ENCODE assay signal across 8 cellular contexts in genomic region chr3:52277071-52277964, GRCh38. TPM values are rescaled to one million over a fixed set of nuclear protein-coding genes. Genes with fewer than 3 reads are reported as not detected.
DNase-seq lines count a peak whose midpoint lies in the region.

No MANE protein-coding gene starts in this region.

- H3K18ac ChIP-seq in mesenchymal stem cell (ENCODE audit: low read depth in 1 of 2, low read length in 2 of 2), result peak overlapping the region; percentile 64 to 81

- no peak overlapping the region for H2BK12ac ChIP-seq in mesenchymal stem cell (ENCODE audit: low read length in 2 of 2)

- no peaks in the 10 kb centered on the region for H3K9me3 Mint-ChIP-seq in activated CD4-positive, alpha-beta memory T cell treated with anti-CD3 and anti-CD28 coated beads, Interleukin-2, amount 10 ng/mL, durations not matched to agents 7 days and 5 days

- H3K9me3 ChIP-seq in ectodermal cell (ENCODE audit: control insufficient read depth, low read length) (no peaks in the 10 kb centered on the region), mesenchymal stem cell (ENCODE audit: control insufficient read depth, low read length) (no peaks in the 10 kb centered on the region)

- H3K36me3 ChIP-seq in ectodermal cell (ENCODE audit: control insufficient read depth, insufficient read depth, low read length) (no peaks in the 10 kb centered on the region), mesenchymal stem cell (ENCODE audit: control insufficient read depth in 1 of 2, insufficient read depth in 2 of 2, low read depth in 1 of 2, low read length in 2 of 2) (peaks cover 12 to 13% of the 10 kb centered on the region in 2 experiments)

- peaks cover 62% of the 10 kb centered on the region for H3K4me1 Mint-ChIP-seq in activated CD4-positive, alpha-beta memory T cell treated with anti-CD3 and anti-CD28 coated beads, Interleukin-2, amount 10 ng/mL, durations not matched to agents 7 days and 5 days

- CTCF ChIA-PET in activated CD4-positive, alpha-beta memory T cell treated with anti-CD3 and anti-CD28 coated beads, Interleukin-2, amount 10 ng/mL, durations not matched to agents 7 days and 5 days (lab: Charles Lee), result interaction anchor here (0.7 to 5.0 kb wide), 15 partner anchors 10 to 65 kb away, joined by 3 to 59 read pairs (median 11); partner anchors contain the start of genes GLYCTK, PPM1M and TWF2

- H4K8ac ChIP-seq in mesenchymal stem cell (ENCODE audit: low read length), result no peak overlapping the region

- peak overlapping the region in 1 of 2 experiments; percentile 89 for H3K14ac ChIP-seq in mesenchymal stem cell (ENCODE audit: low read length in 2 of 2)

- H2AK5ac ChIP-seq in mesenchymal stem cell (ENCODE audit: low read length, severe bottlenecking), result no peak overlapping the region

- peak overlapping the region; percentile 98 for H3K27ac Mint-ChIP-seq in activated CD4-positive, alpha-beta memory T cell treated with anti-CD3 and anti-CD28 coated beads, Interleukin-2, amount 10 ng/mL, durations not matched to agents 7 days and 5 days

- peak overlapping the region; percentile 65 for H4K91ac ChIP-seq in mesenchymal stem cell (ENCODE audit: low read length)

- H2AFZ ChIP-seq in mesenchymal stem cell (ENCODE audit: low read depth, low read length), result no peak overlapping the region

- no peak overlapping the region for H2BK120ac ChIP-seq in mesenchymal stem cell (ENCODE audit: low read depth, low read length)

- in situ Hi-C loops in ACHN (cut with HindIII; ENCODE audit: low pct_ligation_motif_present, low pct_unique_long_range_greater_than_20kb, low sequenced_read_pairs), result no loop called here

- peak overlapping the region in 1 of 2 experiments; percentile 47 for H3K23ac ChIP-seq in mesenchymal stem cell (ENCODE audit: low read length in 2 of 2)

- H3K27me3 Mint-ChIP-seq in activated CD4-positive, alpha-beta memory T cell treated with anti-CD3 and anti-CD28 coated beads, Interleukin-2, amount 10 ng/mL, durations not matched to agents 7 days and 5 days, result no peaks in the 10 kb centered on the region

- H3K79me1 ChIP-seq in mesenchymal stem cell (replicated peaks; ENCODE audit: low read length, poor library complexity, severe bottlenecking), result peaks cover 4% of the 10 kb centered on the region

- no peak overlapping the region for H2BK5ac ChIP-seq in mesenchymal stem cell (ENCODE audit: low read depth, low read length, poor library complexity, severe bottlenecking)

- H3K4me3 Mint-ChIP-seq in activated CD4-positive, alpha-beta memory T cell treated with anti-CD3 and anti-CD28 coated beads, Interleukin-2, amount 10 ng/mL, durations not matched to agents 7 days and 5 days, result peak overlapping the region; percentile 96

- H3K36me3 Mint-ChIP-seq in activated CD4-positive, alpha-beta memory T cell treated with anti-CD3 and anti-CD28 coated beads, Interleukin-2, amount 10 ng/mL, durations not matched to agents 7 days and 5 days (ENCODE audit: low read depth), result peaks cover 78% of the 10 kb centered on the region

- H3K4me1 ChIP-seq in ectodermal cell (ENCODE audit: control insufficient read depth, insufficient read depth, low read length) (peaks cover 10% of the 10 kb centered on the region), mesenchymal stem cell (ENCODE audit: control insufficient read depth, insufficient read depth, low read depth, low read length) (peaks cover 10% of the 10 kb centered on the region)

- POLR2A ChIA-PET in activated CD4-positive, alpha-beta memory T cell treated with anti-CD3 and anti-CD28 coated beads, Interleukin-2, amount 10 ng/mL, durations not matched to agents 7 days and 5 days (lab: Charles Lee), result interaction anchor here (0.7 to 27.5 kb wide), 20 partner anchors 10 to 301 kb away, joined by 3 to 1001 read pairs (median 6); partner anchors contain the start of genes GLYCTK, POC1A, PPM1M and TLR9

- H3K27me3 ChIP-seq in ectodermal cell (ENCODE audit: control insufficient read depth, insufficient read depth, low read length, poor library complexity, severe bottlenecking) (no peaks in the 10 kb centered on the region), mesenchymal stem cell (ENCODE audit: control insufficient read depth in 1 of 2, insufficient read depth in 1 of 2, low read length in 2 of 2) (no peaks in the 10 kb centered on the region)

- no peak overlapping the region for H2BK15ac ChIP-seq in mesenchymal stem cell (ENCODE audit: low read depth, poor library complexity, severe bottlenecking)

- peak overlapping the region in 1 of 2 experiments; percentile 65 for H3K4ac ChIP-seq in mesenchymal stem cell (ENCODE audit: low read depth in 1 of 2, low read length in 2 of 2)

- H3K9ac ChIP-seq in mesenchymal stem cell (ENCODE audit: low read length), result peak overlapping the region; percentile 99

- 3 to 5% methylated on average over 27 of the region's 28 CpGs for WGBS in ectodermal cell, 2 experiments
- 3% methylated on average over 23 of the region's 28 CpGs for WGBS in mesenchymal stem cell

- peak; percentile 67 for DNase-seq in ACHN
- DNase-seq in GM19238 (ENCODE audit: insufficient read length, low spot score), result peak; percentile 65
- peak; percentile 26 for DNase-seq in NCI-H460 (ENCODE audit: extremely low read depth, low read depth)
- DNase-seq in activated CD4-positive, alpha-beta memory T cell treated with anti-CD3 and anti-CD28 coated beads, Interleukin-2, amount 10 ng/mL, durations not matched to agents 7 days and 5 days, result peak; percentile 81
- peak; percentile 78 for DNase-seq in mesenchymal stem cell
- DNase-seq in stimulated activated CD8-positive, alpha-beta memory T cell treated with anti-CD3 and anti-CD28 coated beads, Interleukin-12 subunit alpha, Interleukin-12 subunit beta, amount 100 ng/mL, for 1 hour (ENCODE audit: low read depth), result peak; percentile 52
- DNase-seq in GDM1 (lab: John Stamatoyannopoulos, UW), result no peak

- H3K4me2 ChIP-seq in mesenchymal stem cell (ENCODE audit: low read length, poor library complexity, severe bottlenecking), result peak overlapping the region; percentile 89

- H3K4me3 ChIP-seq in ectodermal cell (ENCODE audit: insufficient read depth, low read depth, low read length) (peak overlapping the region; percentile 99), mesenchymal stem cell (ENCODE audit: insufficient read depth in 1 of 2, low read depth in 1 of 2, low read length in 2 of 2) (peak overlapping the region; percentile 89 to 96)

- no peak overlapping the region for H3K27ac ChIP-seq in ectodermal cell (ENCODE audit: insufficient read depth, low read depth, low read length, poor library complexity, severe bottlenecking)
- peak overlapping the region; percentile 74 for H3K27ac ChIP-seq in mesenchymal stem cell (ENCODE audit: low read length, poor library complexity, severe bottlenecking)

RNA-seq across cellular contexts. Expression of gene WDR82, which starts 1.1 kb away (rescaled TPM):
- 33.5 and 37.9 TPM in 2 replicates for total RNA-seq in NCI-H460 (2014; rRNA removed; shearing (Covaris generic))
- polyA plus RNA-seq in NCI-H460 (2014; cell fraction: nucleus; rRNA removed), result 13.0 and 21.0 TPM in 2 replicates
- total RNA-seq in activated CD4-positive, alpha-beta memory T cell treated with anti-CD3 and anti-CD28 coated beads, Interleukin-2, amount 10 ng/mL, durations not matched to agents 7 days and 5 days, result 100 to 1,000 TPM; 131 TPM
- 72.7 TPM for polyA plus RNA-seq in ectodermal cell (2013, experiment 1 of 4)
- polyA plus RNA-seq in ectodermal cell (2013, experiment 2 of 4), result 77.4 TPM
- polyA plus RNA-seq in ectodermal cell (2013, experiment 3 of 4), result 58.3 TPM
- 62.3 TPM for polyA plus RNA-seq in ectodermal cell (2013, experiment 4 of 4)
- polyA plus RNA-seq in mesenchymal stem cell (2013, experiment 1 of 2), result 29.2 TPM
- polyA plus RNA-seq in mesenchymal stem cell (2013, experiment 2 of 2), result 30.0 TPM

RNA-seq across cellular contexts. Expression of gene GLYCTK, which starts 10.3 kb away (rescaled TPM):
- total RNA-seq in NCI-H460 (2014; rRNA removed; shearing (Covaris generic)), result 4.0 and 4.8 TPM in 2 replicates
- 22.9 and 26.4 TPM in 2 replicates for polyA plus RNA-seq in NCI-H460 (2014; cell fraction: nucleus; rRNA removed)
- total RNA-seq in activated CD4-positive, alpha-beta memory T cell treated with anti-CD3 and anti-CD28 coated beads, Interleukin-2, amount 10 ng/mL, durations not matched to agents 7 days and 5 days, result 10 to 100 TPM; 33.2 to 35.3 TPM
- 3.9 TPM for polyA plus RNA-seq in ectodermal cell (2013, experiment 1 of 4)
- 2.9 TPM for polyA plus RNA-seq in ectodermal cell (2013, experiment 2 of 4)
- 3.9 TPM for polyA plus RNA-seq in ectodermal cell (2013, experiment 3 of 4)
- polyA plus RNA-seq in ectodermal cell (2013, experiment 4 of 4), result 3.9 TPM
- 2.2 TPM for polyA plus RNA-seq in mesenchymal stem cell (2013, experiment 1 of 2)
- 2.4 TPM for polyA plus RNA-seq in mesenchymal stem cell (2013, experiment 2 of 2)

RNA-seq across cellular contexts. Expression of gene PPM1M, which starts 31.8 kb away (rescaled TPM):
- 11.1 and 13.9 TPM in 2 replicates for total RNA-seq in NCI-H460 (2014; rRNA removed; shearing (Covaris generic))
- polyA plus RNA-seq in NCI-H460 (2014; cell fraction: nucleus; rRNA removed), result 22.9 and 23.0 TPM in 2 replicates
- total RNA-seq in activated CD4-positive, alpha-beta memory T cell treated with anti-CD3 and anti-CD28 coated beads, Interleukin-2, amount 10 ng/mL, durations not matched to agents 7 days and 5 days, result 100 to 1,000 TPM; 123 to 124 TPM
- polyA plus RNA-seq in ectodermal cell (2013, experiment 1 of 4), result 7.9 TPM
- polyA plus RNA-seq in ectodermal cell (2013, experiment 2 of 4), result 5.7 TPM
- 4.7 TPM for polyA plus RNA-seq in ectodermal cell (2013, experiment 3 of 4)
- 6.0 TPM for polyA plus RNA-seq in ectodermal cell (2013, experiment 4 of 4)
- 11.3 TPM for polyA plus RNA-seq in mesenchymal stem cell (2013, experiment 1 of 2)
- 10.9 TPM for polyA plus RNA-seq in mesenchymal stem cell (2013, experiment 2 of 2)

RNA-seq across cellular contexts. Expression of gene TWF2, which starts 38.4 kb away (rescaled TPM):
- 26.6 and 29.3 TPM in 2 replicates for total RNA-seq in NCI-H460 (2014; rRNA removed; shearing (Covaris generic))
- polyA plus RNA-seq in NCI-H460 (2014; cell fraction: nucleus; rRNA removed), result 48.6 and 56.5 TPM in 2 replicates
- total RNA-seq in activated CD4-positive, alpha-beta memory T cell treated with anti-CD3 and anti-CD28 coated beads, Interleukin-2, amount 10 ng/mL, durations not matched to agents 7 days and 5 days, result 100 to 1,000 TPM; 118 to 119 TPM
- polyA plus RNA-seq in ectodermal cell (2013, experiment 1 of 4), result 30.8 TPM
- 30.2 TPM for polyA plus RNA-seq in ectodermal cell (2013, experiment 2 of 4)
- 26.3 TPM for polyA plus RNA-seq in ectodermal cell (2013, experiment 3 of 4)
- 28.1 TPM for polyA plus RNA-seq in ectodermal cell (2013, experiment 4 of 4)
- polyA plus RNA-seq in mesenchymal stem cell (2013, experiment 1 of 2), result 91.9 TPM
- polyA plus RNA-seq in mesenchymal stem cell (2013, experiment 2 of 2), result 91.8 TPM

RNA-seq across cellular contexts. Expression of gene DNAH1, which starts 38.8 kb away (rescaled TPM):
- total RNA-seq in NCI-H460 (2014; rRNA removed; shearing (Covaris generic)), result 3.3 and 3.9 TPM in 2 replicates
- 5.6 and 6.5 TPM in 2 replicates for polyA plus RNA-seq in NCI-H460 (2014; cell fraction: nucleus; rRNA removed)
- 10 to 100 TPM; 20.7 to 21.8 TPM for total RNA-seq in activated CD4-positive, alpha-beta memory T cell treated with anti-CD3 and anti-CD28 coated beads, Interleukin-2, amount 10 ng/mL, durations not matched to agents 7 days and 5 days
- 1.6 TPM for polyA plus RNA-seq in ectodermal cell (2013, experiment 1 of 4)
- 2.8 TPM for polyA plus RNA-seq in ectodermal cell (2013, experiment 2 of 4)
- 1.4 TPM for polyA plus RNA-seq in ectodermal cell (2013, experiment 3 of 4)
- 2.2 TPM for polyA plus RNA-seq in ectodermal cell (2013, experiment 4 of 4)
- 1.0 TPM for polyA plus RNA-seq in mesenchymal stem cell (2013, experiment 1 of 2)
- polyA plus RNA-seq in mesenchymal stem cell (2013, experiment 2 of 2), result 1.0 TPM
